In the genomic region with DNA sequence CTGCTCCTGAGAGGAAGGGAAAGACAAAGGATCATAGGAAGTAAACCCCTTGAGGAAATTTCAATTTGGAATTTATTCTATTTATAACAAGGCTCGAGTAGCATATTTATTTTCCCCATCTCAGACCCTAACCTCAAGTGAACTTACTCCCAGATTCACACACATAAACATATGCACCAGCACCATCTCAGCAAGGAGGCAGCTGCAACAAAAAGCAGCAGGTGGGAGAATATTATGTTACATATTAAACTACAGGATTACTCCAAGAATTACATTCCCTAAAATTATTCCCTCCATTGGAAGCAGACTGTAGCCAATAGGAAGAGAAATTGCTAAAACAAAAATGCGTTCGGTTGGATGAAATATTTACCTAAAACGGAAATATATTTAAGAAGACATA, we compare ENCODE assay signal across 22 cellular contexts.
DNase-seq lines count a peak whose midpoint lies in the region; TF ChIP-seq lines count a peak whose summit lies in the region.
"Had no signal": no experiment of that assay in that cellular context is flagged by ENCODE, and none has a peak within 500 bp of the region (broad histone marks: within the 10 kb centered on the region; RNA-seq: fewer than 3 reads in every experiment).

No MANE protein-coding gene starts in this region.

- no peak overlapping the region for H3K4me3 Mint-ChIP-seq in dendritic cell treated with granulocyte-macrophage colony-stimulating factor and Interleukin-4, amounts not matched to agents 40 ng/mL and 50 ng/mL, for 4 days
- no peak overlapping the region for H3K4me3 Mint-ChIP-seq in nephron progenitor cell
- H3K4me3 Mint-ChIP-seq: activated CD8-positive, alpha-beta T cell treated with anti-CD3 and anti-CD28 coated beads, Interleukin-2, amount 10 ng/mL, durations not matched to agents 7 days and 5 days; activated naive CD4-positive, alpha-beta T cell treated with anti-CD3 and anti-CD28 coated beads for 36 hours; CD4-positive, alpha-beta T cell; endodermal cell; memory B cell; neural progenitor cell had no signal

- DNase-seq in COR-L47 (lab: John Stamatoyannopoulos, UW) (peak; percentile 56), NCI-H146 (lab: John Stamatoyannopoulos, UW) (peak; percentile 78), NCI-H2171 (lab: John Stamatoyannopoulos, UW) (peak; percentile 72), NAMALWA (ENCODE audit: low spot score) (no peak), NK-92 (lab: John Stamatoyannopoulos, UW; ENCODE audit: unreplicated experiment) (no peak), nephron progenitor cell (no peak)
- no peak for DNase-seq in stimulated activated CD4-positive, alpha-beta T cell treated with anti-CD3 and anti-CD28 coated beads, Interleukin-4, amount 100 ng/mL, for 4 hours
- DNase-seq: activated CD8-positive, alpha-beta T cell treated with anti-CD3 and anti-CD28 coated beads, Interleukin-2, amount 10 ng/mL, durations not matched to agents 7 days and 5 days; activated naive CD4-positive, alpha-beta T cell treated with anti-CD3 and anti-CD28 coated beads for 36 hours; AML-193; caudate nucleus; CD4-positive, alpha-beta T cell; endodermal cell; Karpas-422; left lung; Peyer's patch; SHP77 treated with DMSO at 0.1 percent for 48 hours; small intestine; stimulated activated naive CD4-positive, alpha-beta T cell treated with Interleukin-2 at 50 U/mL for 16 hours had no signal

- H3K27me3 Mint-ChIP-seq in dendritic cell treated with granulocyte-macrophage colony-stimulating factor and Interleukin-4, amounts not matched to agents 40 ng/mL and 50 ng/mL, for 4 days: peaks cover 4% of the 10 kb centered on the region
- no peaks in the 10 kb centered on the region for H3K27me3 Mint-ChIP-seq in nephron progenitor cell (ENCODE audit: low read depth, poor library complexity)

- intact Hi-C loops in dendritic cell treated with granulocyte-macrophage colony-stimulating factor and Interleukin-4, amounts not matched to agents 40 ng/mL and 50 ng/mL, for 4 days (cut with micrococcal nuclease): no loop called here

- peak overlapping the region; percentile 61 for H3K27ac Mint-ChIP-seq in dendritic cell treated with granulocyte-macrophage colony-stimulating factor and Interleukin-4, amounts not matched to agents 40 ng/mL and 50 ng/mL, for 4 days
- H3K27ac Mint-ChIP-seq in nephron progenitor cell: no peak overlapping the region
- H3K27ac Mint-ChIP-seq: activated CD8-positive, alpha-beta T cell treated with anti-CD3 and anti-CD28 coated beads, Interleukin-2, amount 10 ng/mL, durations not matched to agents 7 days and 5 days; activated naive CD4-positive, alpha-beta T cell treated with anti-CD3 and anti-CD28 coated beads for 36 hours; CD4-positive, alpha-beta T cell; endodermal cell; memory B cell; neural progenitor cell had no signal

- H3K4me1 Mint-ChIP-seq in dendritic cell treated with granulocyte-macrophage colony-stimulating factor and Interleukin-4, amounts not matched to agents 40 ng/mL and 50 ng/mL, for 4 days (ENCODE audit: low read depth): peaks cover 61% of the 10 kb centered on the region
- no peaks in the 10 kb centered on the region for H3K4me1 Mint-ChIP-seq in nephron progenitor cell
- H3K4me1 Mint-ChIP-seq: endodermal cell had no signal

- no peak for TF ChIP-seq CTCF in nephron progenitor cell (IDR thresholded peaks at IDR 0.05)

- no peaks in the 10 kb centered on the region for H3K36me3 Mint-ChIP-seq in dendritic cell treated with granulocyte-macrophage colony-stimulating factor and Interleukin-4, amounts not matched to agents 40 ng/mL and 50 ng/mL, for 4 days (ENCODE audit: low read depth)
- H3K36me3 Mint-ChIP-seq in nephron progenitor cell (ENCODE audit: low read depth): no peaks in the 10 kb centered on the region
- H3K36me3 Mint-ChIP-seq: memory B cell, neural progenitor cell had no signal

- H3K9me3 Mint-ChIP-seq in dendritic cell treated with granulocyte-macrophage colony-stimulating factor and Interleukin-4, amounts not matched to agents 40 ng/mL and 50 ng/mL, for 4 days: no peaks in the 10 kb centered on the region
- no peaks in the 10 kb centered on the region for H3K9me3 Mint-ChIP-seq in nephron progenitor cell
- H3K9me3 Mint-ChIP-seq: activated naive CD4-positive, alpha-beta T cell treated with anti-CD3 and anti-CD28 coated beads for 36 hours; CD4-positive, alpha-beta T cell; endodermal cell; neural progenitor cell had no signal

Comparison
In these comparisons a context has a peak if more than half of its experiments do, and no peak if none do; other contexts are left out.
1. DNase-seq: peak in COR-L47 (single experiment), NCI-H146 (single experiment) and NCI-H2171 (single experiment); none in NAMALWA (single experiment), NK-92 (single experiment), nephron progenitor cell (single experiment) and stimulated activated CD4-positive, alpha-beta T cell treated with anti-CD3 and anti-CD28 coated beads, Interleukin-4, amount 100 ng/mL, for 4 hours (0 of 2).